ENCODE assay signal across 24 cellular contexts in genomic region chr3:129747982-129748381, GRCh38.
"Had no signal": no experiment of that assay in that cellular context is flagged by ENCODE, and none has a peak within 500 bp of the region (broad histone marks: within the 10 kb centered on the region; RNA-seq: fewer than 3 reads in every experiment).

No MANE protein-coding gene starts in this region.

- H3K27me3 ChIP-seq: hepatocyte, right lobe of liver, uterus had no signal

- H3K4me2 ChIP-seq: hepatocyte had no signal

- H3K36me3 ChIP-seq: left ventricle myocardium inferior, right lobe of liver, uterus, WERI-Rb-1 had no signal

- H3K27me3 Mint-ChIP-seq: activated naive CD8-positive, alpha-beta T cell; central memory CD8-positive, alpha-beta T cell; natural killer cell treated with Interleukin-12 subunit alpha and Interleukin-12 subunit beta and Interleukin-15 and Interleukin-18, amount 100 ng/mL, for 72 hours; stimulated activated naive CD8-positive, alpha-beta T cell treated with anti-CD3 and anti-CD28 coated beads, Interleukin-15, Interleukin-2, amounts not matched to agents 100 ng/mL and 50 ng/mL, for 24 hours; type B pancreatic cell had no signal

- H3K27ac Mint-ChIP-seq: activated naive CD8-positive, alpha-beta T cell; activated T-helper 2 cell treated with anti-CD3 and anti-CD28 coated beads, Interferon-gamma antibody, Interleukin-2, Interleukin-4, amounts not matched to agents 10 μg/mL and 5 μg/mL and 100 μg/mL, durations not matched to agents 14 hours and 24 hours and 36 hours; natural killer cell treated with Interleukin-12 subunit alpha and Interleukin-12 subunit beta and Interleukin-15 and Interleukin-18, amount 100 ng/mL, for 72 hours; stimulated activated naive CD8-positive, alpha-beta T cell treated with anti-CD3 and anti-CD28 coated beads, Interleukin-15, Interleukin-2, amounts not matched to agents 100 ng/mL and 50 ng/mL, for 24 hours; type B pancreatic cell had no signal

- DNase-seq: activated CD4-positive, alpha-beta T cell treated with anti-CD3 and anti-CD28 coated beads, Interleukin-2, amount 50 U/mL, for 4 hours; activated CD4-positive, CD25-positive, alpha-beta regulatory T cell treated with anti-CD3 and anti-CD28 coated beads, Interleukin-2, amount 50 U/mL, for 72 hours; activated T-cell treated with anti-CD3 and anti-CD28 coated beads, Interleukin-2, amount 50 U/mL, for 1 hour; anterior cingulate cortex; dermis blood vessel endothelial cell; effector CD4-positive, alpha-beta T cell; glutamatergic neuron; islet precursor cell; left ventricle myocardium inferior; mucosa of descending colon; right lobe of liver; stimulated activated CD4-positive, alpha-beta T cell treated with anti-CD3 and anti-CD28 coated beads, Interleukin-2, amount 100 ng/mL, for 48 hours; substantia nigra; uterus; WERI-Rb-1 had no signal

- H3K4me3 Mint-ChIP-seq: activated naive CD8-positive, alpha-beta T cell; central memory CD8-positive, alpha-beta T cell; natural killer cell treated with Interleukin-12 subunit alpha and Interleukin-12 subunit beta and Interleukin-15 and Interleukin-18, amount 100 ng/mL, for 72 hours; stimulated activated naive CD8-positive, alpha-beta T cell treated with anti-CD3 and anti-CD28 coated beads, Interleukin-15, Interleukin-2, amounts not matched to agents 100 ng/mL and 50 ng/mL, for 24 hours; type B pancreatic cell had no signal

- FAIRE-seq: bronchial epithelial cell, frontal cortex had no signal

- H3K4me3 ChIP-seq: hepatocyte, left ventricle myocardium inferior, mucosa of descending colon, right lobe of liver, uterus had no signal

- ATAC-seq: mucosa of descending colon; natural killer cell treated with Interleukin-12 subunit alpha and Interleukin-12 subunit beta and Interleukin-15 and Interleukin-18, amount 100 ng/mL, for 72 hours; right lobe of liver had no signal

- H3K27ac ChIP-seq: hepatocyte, left ventricle myocardium inferior, right lobe of liver, uterus, WERI-Rb-1 had no signal

- H2AFZ ChIP-seq: hepatocyte had no signal

- H3K4me1 ChIP-seq: right lobe of liver, uterus had no signal

- H3K9me3 ChIP-seq: mucosa of descending colon, right lobe of liver, uterus had no signal
